ENCODE assay signal across 9 cellular contexts in genomic region chr4:55545681-55546632, GRCh38. TPM values are rescaled to one million over a fixed set of nuclear protein-coding genes. Genes with fewer than 3 reads are reported as not detected.
DNase-seq lines count a peak whose midpoint lies in the region; ATAC-seq, FAIRE-seq and TF ChIP-seq lines count a peak whose summit lies in the region.
"Had no signal": no experiment of that assay in that cellular context is flagged by ENCODE, and none has a peak within 500 bp of the region (broad histone marks: within the 10 kb centered on the region; RNA-seq: fewer than 3 reads in every experiment).

No MANE protein-coding gene starts in this region.

- H2BK15ac ChIP-seq in H1 (ENCODE audit: low read length) = no peak overlapping the region

- H3K56ac ChIP-seq in H1 (replicated peaks; ENCODE audit: insufficient read length, low read depth, low read length) = peak overlapping the region; percentile 56

- H3K14ac ChIP-seq in H1 (ENCODE audit: insufficient read length) = no peak overlapping the region

- no peak overlapping the region for H3K4ac ChIP-seq in H1 (replicated peaks; ENCODE audit: insufficient read length, low read depth, low read length)

- H2BK5ac ChIP-seq in H1 (ENCODE audit: low read depth, low read length) = peak overlapping the region; percentile 63

- ATAC-seq in CD4-positive, alpha-beta T cell (ENCODE audit: poor library complexity) = peak; percentile 49
- ATAC-seq in GM19452 (IDR thresholded peaks at IDR 0.05; ENCODE audit: unreplicated experiment) = peak; percentile 43
- ATAC-seq in activated CD8-positive, alpha-beta memory T cell treated with anti-CD3 and anti-CD28 coated beads, Interleukin-2, amount 10 ng/mL, durations not matched to agents 7 days and 5 days = peak; percentile 57

- H3K4me2 ChIP-seq in H1 (ENCODE audit: insufficient read depth in 1 of 2, low read depth in 2 of 2, low read length in 2 of 2) = peak overlapping the region; percentile 64 to 83

- no peak overlapping the region for H2BK12ac ChIP-seq in H1 (ENCODE audit: low read depth, low read length)

- WGBS in H1 (ENCODE audit: extremely low coverage in 1 of 2, insufficient coverage in 1 of 2, insufficient read length in 1 of 2, insufficient replicate concordance in 2 of 2, low coverage in 1 of 2, low lambda C conversion rate in 2 of 2, missing lambda C conversion rate in 1 of 2), 2 experiments = 2% methylated on average over 37 of the region's 95 CpGs; no CpG with 5 or more reads in 1 of the 2 experiments

- no peaks in the 10 kb centered on the region for H3K27me3 ChIP-seq in CD4-positive, alpha-beta T cell (ENCODE audit: control insufficient read depth, insufficient read depth, low read length)
- no peaks in the 10 kb centered on the region for H3K27me3 ChIP-seq in H1 (replicated peaks in 1 of 4; ENCODE audit: control insufficient read depth in 3 of 4, extremely low read depth in 1 of 4, insufficient read depth in 3 of 4, low read length in 3 of 4)

- TF ChIP-seq RAD21 in H1 (IDR thresholded peaks at IDR 0.05 in 1 of 2, conservative IDR thresholded peaks at IDR 0.05 in 1 of 2; ENCODE audit: low read depth in 2 of 2, low read length in 2 of 2) = no peak

- no peak overlapping the region for H2AK5ac ChIP-seq in H1 (ENCODE audit: low read depth, low read length)

- peak overlapping the region; percentile 93 for H3K4me3 Mint-ChIP-seq in CD4-positive, alpha-beta T cell
- peak overlapping the region; percentile 84 for H3K4me3 Mint-ChIP-seq in activated CD8-positive, alpha-beta memory T cell treated with anti-CD3 and anti-CD28 coated beads, Interleukin-2, amount 10 ng/mL, durations not matched to agents 7 days and 5 days

- H2BK20ac ChIP-seq in H1 (ENCODE audit: low read length) = no peak overlapping the region

- peaks cover 0 to 45% of the 10 kb centered on the region in 2 experiments; a peak in 3 of 4 replicates for H3K79me2 ChIP-seq in H1 (ENCODE audit: control insufficient read depth in 1 of 2, insufficient read depth in 2 of 2, low read length in 2 of 2)

- H3K9me3 Mint-ChIP-seq in CD4-positive, alpha-beta T cell = no peaks in the 10 kb centered on the region
- no peaks in the 10 kb centered on the region for H3K9me3 Mint-ChIP-seq in activated CD8-positive, alpha-beta memory T cell treated with anti-CD3 and anti-CD28 coated beads, Interleukin-2, amount 10 ng/mL, durations not matched to agents 7 days and 5 days (ENCODE audit: low read depth)

- peak overlapping the region; percentile 66 to 92 (median 76) for H3K4me3 ChIP-seq in H1 (ENCODE audit: extremely low read depth in 1 of 4, insufficient read depth in 2 of 4, low read depth in 3 of 4, low read length in 4 of 4)

- no peak for TF ChIP-seq EP300 in H1 (IDR thresholded peaks at IDR 0.05; ENCODE audit: borderline replicate concordance in 1 of 2, low read depth in 2 of 2, low read length in 2 of 2)

- H4K8ac ChIP-seq in H1 (ENCODE audit: extremely low read depth, insufficient read depth, low read length) = peak overlapping the region; percentile 93; the same call in 1 of the 2 replicates

- H3K23ac ChIP-seq in H1 (ENCODE audit: insufficient read length) = no peak overlapping the region

- no peaks in the 10 kb centered on the region for H3K79me1 ChIP-seq in H1 (ENCODE audit: low read depth, low read length)

- no peak overlapping the region for H4K91ac ChIP-seq in H1 (replicated peaks; ENCODE audit: insufficient read length, low read length)

- POLR2A ChIA-PET in CD4-positive, alpha-beta T cell (lab: Charles Lee) = interaction anchor here (0.7 to 3.7 kb wide), 19 partner anchors 8 to 1434 kb away, joined by 3 to 37 read pairs (median 5); partner anchors contain the start of genes AASDH, CEP135, EXOC1 and PAICS
- POLR2A ChIA-PET in H1 (lab: Charles Lee; ENCODE audit: partially characterized antibody) = interaction anchor here (0.8 to 1.5 kb wide), 7 partner anchors 12 to 145 kb away, joined by 3 to 5 read pairs (median 3); no protein-coding TSS in a partner anchor

- peaks cover 6 to 10% (median 8%) of the 10 kb centered on the region in 4 experiments; a peak in 5 of 7 replicates for H3K4me1 ChIP-seq in H1 (replicated peaks in 1 of 4; ENCODE audit: control insufficient read depth in 3 of 4, insufficient read depth in 4 of 4, low read length in 3 of 4)

- H3K18ac ChIP-seq in H1 (ENCODE audit: extremely low read depth, low read length) = peak overlapping the region; percentile 35; the same call in 1 of the 2 replicates

- no peaks in the 10 kb centered on the region for H3K9me3 ChIP-seq in CD4-positive, alpha-beta T cell (ENCODE audit: control insufficient read depth, low read length)
- H3K9me3 ChIP-seq in H1 (ENCODE audit: insufficient read depth in 2 of 2, low read depth in 1 of 2, low read length in 1 of 2) = no peaks in the 10 kb centered on the region

- CTCF ChIA-PET in CD4-positive, alpha-beta T cell (lab: Charles Lee) = interaction anchor here (0.9 to 2.8 kb wide), 6 partner anchors 9 to 403 kb away, joined by 3 to 9 read pairs (median 4); partner anchors contain the start of genes CEP135 and SRD5A3
- CTCF ChIA-PET in activated CD8-positive, alpha-beta memory T cell treated with anti-CD3 and anti-CD28 coated beads, Interleukin-2, amount 10 ng/mL, durations not matched to agents 7 days and 5 days (lab: Charles Lee) = interaction anchor here (1.0 to 2.2 kb wide), 4 partner anchors 42 to 200 kb away, joined by 3 to 11 read pairs (median 4); partner anchors contain the start of genes SRD5A3 and TMEM165
- CTCF ChIA-PET in H1 (lab: Charles Lee; ENCODE audit: partially characterized antibody) = interaction anchor here (0.6 to 0.9 kb wide), 3 partner anchors 128 to 387 kb away, joined by 3 read pairs; no protein-coding TSS in a partner anchor

- peak overlapping the region; percentile 20; the same call in 1 of the 2 replicates for H2AFZ ChIP-seq in H1 (ENCODE audit: low read length)

- no peaks in the 10 kb centered on the region for H3K27me3 Mint-ChIP-seq in CD4-positive, alpha-beta T cell
- peaks cover 27% of the 10 kb centered on the region for H3K27me3 Mint-ChIP-seq in activated CD8-positive, alpha-beta memory T cell treated with anti-CD3 and anti-CD28 coated beads, Interleukin-2, amount 10 ng/mL, durations not matched to agents 7 days and 5 days

- TF ChIP-seq POLR2A in H1 (IDR thresholded peaks at IDR 0.05; ENCODE audit: control extremely low read depth in 1 of 2, low read depth in 2 of 2, low read length in 2 of 2) = peak in 1 of 2 experiments; percentile 33; a peak in 2 of 3 replicates

- H3K27ac ChIP-seq in CD4-positive, alpha-beta T cell (ENCODE audit: low read depth, low read length) = peak overlapping the region; percentile 82
- H3K27ac ChIP-seq in H1 (ENCODE audit: low read depth, low read length) = peak overlapping the region; percentile 56; the same call in 1 of the 2 replicates

- no peaks in the 10 kb centered on the region for H3K36me3 ChIP-seq in H1 (ENCODE audit: control insufficient read depth in 2 of 4, insufficient read depth in 4 of 4, low read length in 3 of 4)

- H2BK120ac ChIP-seq in H1 (replicated peaks; ENCODE audit: low read depth, low read length) = no peak overlapping the region

- H4K20me1 ChIP-seq in H1 (replicated peaks in 1 of 2; ENCODE audit: control insufficient read depth in 1 of 2, insufficient read depth in 2 of 2, low read length in 2 of 2) = peaks cover 0 to 2% of the 10 kb centered on the region in 2 experiments

- H3K27ac Mint-ChIP-seq in CD4-positive, alpha-beta T cell = peak overlapping the region; percentile 85
- H3K27ac Mint-ChIP-seq in activated CD8-positive, alpha-beta memory T cell treated with anti-CD3 and anti-CD28 coated beads, Interleukin-2, amount 10 ng/mL, durations not matched to agents 7 days and 5 days = peak overlapping the region; percentile 80

- peak overlapping the region; percentile 31 to 84 (median 62); a peak in 6 of 7 replicates for H3K9ac ChIP-seq in H1 (replicated peaks in 1 of 4; ENCODE audit: extremely low read depth in 1 of 4, low read depth in 3 of 4, low read length in 3 of 4)

- no peak for TF ChIP-seq CTCF in CD4-positive, alpha-beta T cell (IDR thresholded peaks at IDR 0.05)
- TF ChIP-seq CTCF in H1 (IDR thresholded peaks at IDR 0.05; ENCODE audit: control extremely low read depth in 1 of 3, insufficient read depth in 1 of 3, low read depth in 1 of 3, low read length in 3 of 3) = no peak

- peak in 9 of 10 experiments; percentile 33 to 58 (median 45) for DNase-seq in CD4-positive, alpha-beta T cell
- peak; percentile 81 for DNase-seq in HK-2 (ENCODE audit: unreplicated experiment)
- peak; percentile 1 for DNase-seq in NK-92 (lab: John Stamatoyannopoulos, UW; ENCODE audit: unreplicated experiment)
- DNase-seq in activated CD8-positive, alpha-beta memory T cell treated with anti-CD3 and anti-CD28 coated beads, Interleukin-2, amount 10 ng/mL, durations not matched to agents 7 days and 5 days = peak; percentile 71
- peak in 1 of 2 experiments; percentile 82 for DNase-seq in H1 (ENCODE audit: low read depth in 1 of 2, low spot score in 2 of 2)
- peak; percentile 94 for DNase-seq in mesenteric fat pad (ENCODE audit: low spot score)
- peak; percentile 39 for DNase-seq in stimulated activated CD8-positive, alpha-beta memory T cell treated with anti-CD3 and anti-CD28 coated beads, Interleukin-15, amount 100 ng/mL, for 24 hours (ENCODE audit: low read depth)

- peaks cover 47% of the 10 kb centered on the region for H3K4me1 Mint-ChIP-seq in CD4-positive, alpha-beta T cell (ENCODE audit: low read depth)
- peaks cover 47% of the 10 kb centered on the region for H3K4me1 Mint-ChIP-seq in activated CD8-positive, alpha-beta memory T cell treated with anti-CD3 and anti-CD28 coated beads, Interleukin-2, amount 10 ng/mL, durations not matched to agents 7 days and 5 days

- H3K23me2 ChIP-seq in H1 (ENCODE audit: low read depth, low read length) = peaks cover 5% of the 10 kb centered on the region; the same call in 1 of the 2 replicates

- H4K5ac ChIP-seq in H1 (ENCODE audit: insufficient read length, low read depth, low read length) = peak overlapping the region; percentile 78

- intact Hi-C loops in CD4-positive, alpha-beta T cell (cut with DNase I, micrococcal nuclease) = loop anchor here (1.0 to 10.0 kb wide), 9 partner anchors 51 to 1436 kb away; partner anchors contain the start of genes EXOC1 (in 2 of the 2), TMEM165 (in 2 of the 2) and SRD5A3 (in 1 of the 2)

- peaks cover 9% of the 10 kb centered on the region for H3K36me3 Mint-ChIP-seq in CD4-positive, alpha-beta T cell (ENCODE audit: low read depth)
- H3K36me3 Mint-ChIP-seq in activated CD8-positive, alpha-beta memory T cell treated with anti-CD3 and anti-CD28 coated beads, Interleukin-2, amount 10 ng/mL, durations not matched to agents 7 days and 5 days = peaks cover 4% of the 10 kb centered on the region

- no peak for FAIRE-seq in H1 (lab: Jason Lieb, UNC)
- FAIRE-seq: colon had no signal

RNA-seq across cellular contexts. Expression of gene CLOCK, which starts 0.8 kb away (rescaled TPM):
- total RNA-seq in CD4-positive, alpha-beta T cell = 1 to 10 TPM; 4.9 to 5.6 TPM
- 10 to 100 TPM in 1 of 2 experiments, 1 to 10 TPM in 1; 9.4 to 10.0 TPM for total RNA-seq in activated CD8-positive, alpha-beta memory T cell treated with anti-CD3 and anti-CD28 coated beads, Interleukin-2, amount 10 ng/mL, durations not matched to agents 7 days and 5 days
- total RNA-seq in H1 (2021; fragmentation: NEBNext Ultra II Directional; extraction: Animal tissue kit (Norgen Biotek cat#: 25700)) = 21.6 and 24.2 TPM in 2 replicates
- 4.5 and 7.7 TPM in 2 replicates for polyA plus RNA-seq in H1 (2011; rRNA removed)
- 6.1 TPM for polyA plus RNA-seq in H1 (2011; cell fraction: cytosol; rRNA removed)
- 19.3 TPM for polyA plus RNA-seq in H1 (2011; cell fraction: nucleus; rRNA removed)
- polyA plus RNA-seq in H1 (2012, experiment 1 of 2) = 8.1 to 11.8 TPM (median 9.1 TPM) in 4 replicates
- 0.33 TPM for polyA plus RNA-seq in H1 (2012, experiment 2 of 2)
- 10.7 TPM for polyA plus RNA-seq in H1 (2013, experiment 1 of 2)
- 9.6 TPM for polyA plus RNA-seq in H1 (2013, experiment 2 of 2)
- 49.3 and 57.1 TPM in 2 replicates for polyA minus RNA-seq in H1 (2011; rRNA and poly(A)+ RNA removed)
- 19.3 TPM for polyA minus RNA-seq in H1 (2011; cell fraction: cytosol; rRNA and poly(A)+ RNA removed)
- polyA minus RNA-seq in H1 (2011; cell fraction: nucleus; rRNA and poly(A)+ RNA removed) = 108 TPM
- 39.5 TPM for total RNA-seq in mesenteric fat pad

RNA-seq across cellular contexts. Expression of gene PDCL2, which starts 46.1 kb away (rescaled TPM):
- total RNA-seq in CD4-positive, alpha-beta T cell = not detected
- total RNA-seq in activated CD8-positive, alpha-beta memory T cell treated with anti-CD3 and anti-CD28 coated beads, Interleukin-2, amount 10 ng/mL, durations not matched to agents 7 days and 5 days = not detected
- total RNA-seq in H1 (2021; fragmentation: NEBNext Ultra II Directional; extraction: Animal tissue kit (Norgen Biotek cat#: 25700)) = not detected in 2 replicates
- polyA plus RNA-seq in H1 (2011; rRNA removed) = not detected in 2 replicates
- polyA plus RNA-seq in H1 (2011; cell fraction: cytosol; rRNA removed) = not detected
- not detected for polyA plus RNA-seq in H1 (2011; cell fraction: nucleus; rRNA removed)
- not detected in 4 replicates for polyA plus RNA-seq in H1 (2012, experiment 1 of 2)
- not detected for polyA plus RNA-seq in H1 (2012, experiment 2 of 2)
- 0.06 TPM for polyA plus RNA-seq in H1 (2013, experiment 1 of 2)
- 0.06 TPM for polyA plus RNA-seq in H1 (2013, experiment 2 of 2)
- not detected in 2 replicates for polyA minus RNA-seq in H1 (2011; rRNA and poly(A)+ RNA removed)
- not detected for polyA minus RNA-seq in H1 (2011; cell fraction: cytosol; rRNA and poly(A)+ RNA removed)
- not detected for polyA minus RNA-seq in H1 (2011; cell fraction: nucleus; rRNA and poly(A)+ RNA removed)
- not detected for total RNA-seq in mesenteric fat pad
